11 cellular contexts compared by ENCODE assay signal in the genomic region with DNA sequence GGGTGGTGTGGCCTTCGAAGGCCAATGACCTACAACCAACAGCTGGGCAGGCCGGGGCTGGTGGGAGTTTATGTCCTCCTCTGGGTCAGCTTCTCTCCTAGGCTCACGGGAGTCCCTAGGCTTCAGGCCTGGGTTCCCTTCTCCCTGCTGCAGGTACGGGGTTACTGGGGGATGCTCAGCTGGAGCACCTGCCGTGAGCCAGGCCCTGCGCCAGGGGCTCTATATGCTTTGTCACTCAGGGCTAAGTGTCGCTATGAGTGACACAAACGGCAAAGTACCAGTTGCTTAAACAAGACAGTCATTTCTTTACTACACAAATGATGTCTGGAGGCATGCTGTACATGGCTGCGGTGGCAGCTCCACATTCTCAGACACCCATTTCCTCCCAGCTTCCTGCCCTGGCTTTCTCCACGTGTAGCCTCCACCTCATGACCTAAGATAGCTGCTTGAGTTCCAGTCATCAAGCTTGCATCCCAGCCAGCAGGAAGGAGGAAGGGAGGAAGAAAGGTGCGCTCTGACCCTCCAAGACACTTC.
DNase-seq lines count a peak whose midpoint lies in the region; ATAC-seq and TF ChIP-seq lines count a peak whose summit lies in the region.
"Had no signal": no experiment of that assay in that cellular context is flagged by ENCODE, and none has a peak within 500 bp of the region (broad histone marks: within the 10 kb centered on the region; RNA-seq: fewer than 3 reads in every experiment).

No MANE protein-coding gene starts in this region.

- no peak overlapping the region for H3K4me3 ChIP-seq in HAP-1
- H3K4me3 ChIP-seq: thoracic aorta had no signal

- no peaks in the 10 kb centered on the region for H3K4me1 ChIP-seq in HAP-1

- H3K36me3 ChIP-seq in HAP-1 (replicated peaks): no peaks in the 10 kb centered on the region
- H3K36me3 ChIP-seq: thoracic aorta had no signal

- ATAC-seq in HG02885 (IDR thresholded peaks at IDR 0.05; ENCODE audit: poor library complexity, unreplicated experiment): peak; percentile 74
- peak; percentile 98 for ATAC-seq in stimulated activated effector memory CD8-positive, alpha-beta T cell treated with anti-CD3 and anti-CD28 coated beads, Interleukin-12 subunit alpha, Interleukin-12 subunit beta, amount 100 ng/mL, for 72 hours
- ATAC-seq in GM21786 (IDR thresholded peaks at IDR 0.05; ENCODE audit: unreplicated experiment): no peak

- peak overlapping the region; percentile 84 for H3K27ac Mint-ChIP-seq in stimulated activated effector memory CD8-positive, alpha-beta T cell treated with anti-CD3 and anti-CD28 coated beads, Interleukin-12 subunit alpha, Interleukin-12 subunit beta, amount 100 ng/mL, for 72 hours
- H3K27ac Mint-ChIP-seq: nephron had no signal

- DNase-seq in activated T-cell treated with anti-CD3 and anti-CD28 coated beads for 48 hours (ENCODE audit: low read depth): peak; percentile 54
- DNase-seq in activated T-cell treated with anti-CD3 and anti-CD28 coated beads for 4 hours: no peak
- peak; percentile 9 for DNase-seq in activated effector memory CD4-positive, alpha-beta T cell treated with Interleukin-2 at 50 U/mL for 16 hours
- peak; percentile 42 to 85 for DNase-seq in stimulated activated effector memory CD8-positive, alpha-beta T cell treated with anti-CD3 and anti-CD28 coated beads, Interleukin-12 subunit alpha, Interleukin-12 subunit beta, amount 100 ng/mL, for 72 hours (ENCODE audit: low spot score in 2 of 2)
- DNase-seq in HAP-1 (ENCODE audit: low spot score in 2 of 2): no peak
- no peak for DNase-seq in GM13976 (ENCODE audit: low spot score)
- DNase-seq: GDM1 had no signal

- peaks cover 27% of the 10 kb centered on the region for H3K4me1 Mint-ChIP-seq in stimulated activated effector memory CD8-positive, alpha-beta T cell treated with anti-CD3 and anti-CD28 coated beads, Interleukin-12 subunit alpha, Interleukin-12 subunit beta, amount 100 ng/mL, for 72 hours

- H3K27me3 ChIP-seq in HAP-1 (ENCODE audit: low read depth): no peaks in the 10 kb centered on the region

- in situ Hi-C loops in HAP-1 (cut with MboI; ENCODE audit: low sequenced_read_pairs) (loop anchor here (25.0 kb wide), 1 partner anchor 806 kb away; a partner anchor contains a TSS), GM13976 (cut with MboI; ENCODE audit: low sequenced_read_pairs, unreplicated experiment) (loop anchor here (25.0 kb wide), 1 partner anchor 406 kb away; no protein-coding TSS in a partner anchor)

- H3K9me3 Mint-ChIP-seq in stimulated activated effector memory CD8-positive, alpha-beta T cell treated with anti-CD3 and anti-CD28 coated beads, Interleukin-12 subunit alpha, Interleukin-12 subunit beta, amount 100 ng/mL, for 72 hours: no peaks in the 10 kb centered on the region
- H3K9me3 Mint-ChIP-seq: nephron had no signal

- H3K4me3 Mint-ChIP-seq in stimulated activated effector memory CD8-positive, alpha-beta T cell treated with anti-CD3 and anti-CD28 coated beads, Interleukin-12 subunit alpha, Interleukin-12 subunit beta, amount 100 ng/mL, for 72 hours: peak overlapping the region; percentile 11
- H3K4me3 Mint-ChIP-seq: nephron had no signal

- no peaks in the 10 kb centered on the region for H3K9me3 ChIP-seq in HAP-1
- H3K9me3 ChIP-seq: thoracic aorta had no signal

- no peak for TF ChIP-seq CTCF in GM13976 (IDR thresholded peaks at IDR 0.05; ENCODE audit: borderline replicate concordance, control extremely low read depth, extremely low read depth, insufficient read depth, missing control alignments)

- H3K36me3 Mint-ChIP-seq in stimulated activated effector memory CD8-positive, alpha-beta T cell treated with anti-CD3 and anti-CD28 coated beads, Interleukin-12 subunit alpha, Interleukin-12 subunit beta, amount 100 ng/mL, for 72 hours: peaks cover 9% of the 10 kb centered on the region

Comparison
In these comparisons a context has a peak if more than half of its experiments do, and no peak if none do; other contexts are left out.
1. DNase-seq: peak in activated T-cell treated with anti-CD3 and anti-CD28 coated beads for 48 hours (single experiment), activated effector memory CD4-positive, alpha-beta T cell treated with Interleukin-2 at 50 U/mL for 16 hours (single experiment) and stimulated activated effector memory CD8-positive, alpha-beta T cell treated with anti-CD3 and anti-CD28 coated beads, Interleukin-12 subunit alpha, Interleukin-12 subunit beta, amount 100 ng/mL, for 72 hours (2 of 2); none in activated T-cell treated with anti-CD3 and anti-CD28 coated beads for 4 hours (single experiment), HAP-1 (0 of 2) and GM13976 (single experiment).